ENCODE assay signal across 19 cellular contexts in the genomic region with DNA sequence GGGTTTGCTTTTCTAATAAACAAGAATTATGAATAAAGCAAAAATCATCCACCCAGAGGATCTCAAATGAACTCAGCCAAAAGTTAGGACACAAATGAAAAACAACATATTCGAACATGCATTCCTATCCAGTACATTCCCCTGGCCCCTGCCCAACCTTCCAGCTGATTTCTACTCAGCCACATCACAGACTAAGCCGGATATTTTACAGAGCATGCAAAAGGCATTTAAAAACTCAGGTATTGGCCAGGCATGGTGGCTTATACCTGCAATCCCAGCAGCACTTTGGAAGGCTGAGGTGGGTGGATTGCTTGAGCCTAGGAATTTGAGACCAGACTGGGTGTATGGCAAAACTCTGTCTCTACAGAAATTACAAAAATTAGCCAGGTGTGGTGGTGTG. TPM values are rescaled to one million over a fixed set of nuclear protein-coding genes. Genes with fewer than 3 reads are reported as not detected.
A peak's percentile ranks its signal among the peaks of the same experiment; 100 is the strongest.
DNase-seq lines count a peak whose midpoint lies in the region; ATAC-seq and TF ChIP-seq lines count a peak whose summit lies in the region.
"Had no signal": no experiment of that assay in that cellular context is flagged by ENCODE, and none has a peak within 500 bp of the region (broad histone marks: within the 10 kb centered on the region; RNA-seq: fewer than 3 reads in every experiment).

No MANE protein-coding gene starts in this region.

- H3K4me3 ChIP-seq in heart left ventricle (no peak overlapping the region), fibroblast of mammary gland (ENCODE audit: control insufficient read depth, low read depth, low read length) (no peak overlapping the region), uterus (no peak overlapping the region), GM23338 (no peak overlapping the region)
- H3K4me3 ChIP-seq: gastroesophageal sphincter, left lung had no signal

- H3K36me3 Mint-ChIP-seq in progenitor cell of endocrine pancreas (ENCODE audit: insufficient read depth): peaks cover 32% of the 10 kb centered on the region
- H3K36me3 Mint-ChIP-seq in activated naive CD4-positive, alpha-beta T cell treated with anti-CD3 and anti-CD28 coated beads for 36 hours (ENCODE audit: low read depth): peaks cover 36% of the 10 kb centered on the region
- H3K36me3 Mint-ChIP-seq in GM23338 (ENCODE audit: low read depth): peaks cover 33% of the 10 kb centered on the region

- H3K36me3 ChIP-seq in heart left ventricle (peaks cover 0 to 78% (median 38%) of the 10 kb centered on the region in 9 donors), uterus (no peaks in the 10 kb centered on the region), GM23338 (ENCODE audit: insufficient read depth) (no peaks in the 10 kb centered on the region)

- H2AFZ ChIP-seq in GM23338: no peak overlapping the region

- no peaks in the 10 kb centered on the region for H3K27me3 Mint-ChIP-seq in progenitor cell of endocrine pancreas
- H3K27me3 Mint-ChIP-seq in activated naive CD4-positive, alpha-beta T cell treated with anti-CD3 and anti-CD28 coated beads for 36 hours (ENCODE audit: low read depth): no peaks in the 10 kb centered on the region
- peaks cover 5% of the 10 kb centered on the region for H3K27me3 Mint-ChIP-seq in GM23338 (ENCODE audit: insufficient read depth, low read depth, poor library complexity)

- ATAC-seq in heart left ventricle: peak in 1 of 4 donors; percentile 23
- no peak for ATAC-seq in Right ventricle myocardium inferior
- ATAC-seq in omental fat pad (ENCODE audit: low FRiP score): peak; percentile 62
- no peak for ATAC-seq in GM23338
- ATAC-seq: gastroesophageal sphincter; left lung; stimulated activated naive CD8-positive, alpha-beta T cell treated with anti-CD3 and anti-CD28 coated beads, Interleukin-15, Interleukin-2, amounts not matched to agents 100 U/mL and 50 U/mL, for 24 hours had no signal

- H3F3A ChIP-seq in GM23338 (replicated peaks; ENCODE audit: low read depth): no peaks in the 10 kb centered on the region

- no peak overlapping the region for H3K4me3 Mint-ChIP-seq in progenitor cell of endocrine pancreas (ENCODE audit: low read depth)
- no peak overlapping the region for H3K4me3 Mint-ChIP-seq in activated naive CD4-positive, alpha-beta T cell treated with anti-CD3 and anti-CD28 coated beads for 36 hours
- no peak overlapping the region for H3K4me3 Mint-ChIP-seq in GM23338
- H3K4me3 Mint-ChIP-seq: endodermal cell had no signal

- H3K9me3 Mint-ChIP-seq in progenitor cell of endocrine pancreas (ENCODE audit: low read depth) (no peaks in the 10 kb centered on the region), GM23338 (no peaks in the 10 kb centered on the region)
- H3K9me3 Mint-ChIP-seq in activated naive CD4-positive, alpha-beta T cell treated with anti-CD3 and anti-CD28 coated beads for 36 hours: no peaks in the 10 kb centered on the region
- H3K9me3 Mint-ChIP-seq: endodermal cell had no signal

- DNase-seq in heart left ventricle: peak in 3 of 5 donors; percentile 32 to 66 (median 43)
- no peak for DNase-seq in Right ventricle myocardium inferior (ENCODE audit: missing footprints)
- peak; percentile 73 for DNase-seq in fibroblast of mammary gland (ENCODE audit: low read depth)
- DNase-seq in omental fat pad (ENCODE audit: low spot score): peak; percentile 46
- DNase-seq in uterus: peak; percentile 64 to 69
- no peak for DNase-seq in progenitor cell of endocrine pancreas (ENCODE audit: low spot score, unreplicated experiment)
- DNase-seq in activated naive CD4-positive, alpha-beta T cell treated with anti-CD3 and anti-CD28 coated beads for 36 hours: no peak
- DNase-seq in GM23338 (ENCODE audit: low spot score): no peak
- DNase-seq: activated CD4-positive, alpha-beta T cell treated with anti-CD3 and anti-CD28 coated beads, Interleukin-2, amount 50 U/mL, for 1 hour; activated CD8-positive, alpha-beta memory T cell treated with anti-CD3 and anti-CD28 coated beads, Interleukin-2, amount 50 U/mL, for 48 hours; activated gamma-delta T cell; amniotic stem cell; endodermal cell; NCI-H524 treated with DMSO at 0.1 percent for 48 hours; retina; stimulated activated naive CD8-positive, alpha-beta T cell treated with anti-CD3 and anti-CD28 coated beads, Interleukin-15, Interleukin-2, amounts not matched to agents 100 U/mL and 50 U/mL, for 24 hours had no signal

- H4K20me1 ChIP-seq in GM23338 (replicated peaks; ENCODE audit: insufficient read depth): no peaks in the 10 kb centered on the region

- H3K9me2 ChIP-seq in GM23338 (ENCODE audit: insufficient read depth): no peaks in the 10 kb centered on the region; the same call in 1 of the 2 replicates

- WGBS in heart left ventricle, 4 donors: 41 to 55% (median 45%) methylated on average over 2 of the region's 2 CpGs

- no peaks in the 10 kb centered on the region for H3K79me2 ChIP-seq in GM23338 (replicated peaks; ENCODE audit: insufficient read depth)

- CTCF ChIA-PET in activated naive CD4-positive, alpha-beta T cell treated with anti-CD3 and anti-CD28 coated beads for 36 hours (lab: Charles Lee): no interaction called here

- no peak overlapping the region for H3K4me2 ChIP-seq in GM23338

- H3K4me1 ChIP-seq in heart left ventricle (peaks cover 0 to 17% (median 7%) of the 10 kb centered on the region in 12 donors), uterus (peaks cover 0 to 4% of the 10 kb centered on the region in 2 donors), GM23338 (ENCODE audit: insufficient read depth) (no peaks in the 10 kb centered on the region)

- H3K27ac ChIP-seq in heart left ventricle: peak overlapping the region in 1 of 12 donors; percentile 31
- H3K27ac ChIP-seq in uterus: peak overlapping the region; percentile 29 to 52
- H3K27ac ChIP-seq in GM23338 (ENCODE audit: low read depth): no peak overlapping the region
- H3K27ac ChIP-seq: C4-2B, left lung had no signal

- H3K4me1 Mint-ChIP-seq in progenitor cell of endocrine pancreas (ENCODE audit: low read depth): peaks cover 8% of the 10 kb centered on the region
- H3K4me1 Mint-ChIP-seq in activated naive CD4-positive, alpha-beta T cell treated with anti-CD3 and anti-CD28 coated beads for 36 hours (ENCODE audit: low read depth): no peaks in the 10 kb centered on the region
- H3K4me1 Mint-ChIP-seq in GM23338: peaks cover 13% of the 10 kb centered on the region
- H3K4me1 Mint-ChIP-seq: endodermal cell had no signal

- H3K9me3 ChIP-seq in heart left ventricle: no peaks in the 10 kb centered on the region
- H3K9me3 ChIP-seq in uterus: no peaks in the 10 kb centered on the region
- H3K9me3 ChIP-seq: gastroesophageal sphincter, left lung had no signal

- intact Hi-C loops in heart left ventricle (cut with DNase I) (no loop called here), Right ventricle myocardium inferior (cut with DNase I) (no loop called here), uterus (cut with DNase I; ENCODE audit: low total_unique reads) (no loop called here)
- intact Hi-C loops in activated naive CD4-positive, alpha-beta T cell treated with anti-CD3 and anti-CD28 coated beads for 36 hours (cut with micrococcal nuclease): no loop called here

- no peak overlapping the region for H3K27ac Mint-ChIP-seq in progenitor cell of endocrine pancreas
- no peak overlapping the region for H3K27ac Mint-ChIP-seq in activated naive CD4-positive, alpha-beta T cell treated with anti-CD3 and anti-CD28 coated beads for 36 hours
- no peak overlapping the region for H3K27ac Mint-ChIP-seq in GM23338

- H3K27me3 ChIP-seq in heart left ventricle (no peaks in the 10 kb centered on the region), uterus (no peaks in the 10 kb centered on the region), GM23338 (ENCODE audit: insufficient read depth) (no peaks in the 10 kb centered on the region)
- H3K27me3 ChIP-seq: gastroesophageal sphincter, left lung had no signal

- TF ChIP-seq CTCF in heart left ventricle (IDR thresholded peaks at IDR 0.05) (no peak), fibroblast of mammary gland (conservative IDR thresholded peaks at IDR 0.05; ENCODE audit: control insufficient read depth, insufficient read depth, low read depth, low read length) (no peak), omental fat pad (IDR thresholded peaks at IDR 0.05) (no peak), uterus (IDR thresholded peaks at IDR 0.05) (no peak), progenitor cell of endocrine pancreas (IDR thresholded peaks at IDR 0.05; ENCODE audit: unreplicated experiment) (no peak), GM23338 (conservative IDR thresholded peaks at IDR 0.05; ENCODE audit: low read depth in 2 of 2) (no peak)

- TF ChIP-seq POLR2A in heart left ventricle (IDR thresholded peaks at IDR 0.05) (no peak), uterus (IDR thresholded peaks at IDR 0.05) (no peak)

TF ChIP-seq in GM23338, 12 proteins besides CTCF, POLR2A, EP300 and RAD21:
- TF ChIP-seq ZNF331 (CRISPR knock-in tag; IDR thresholded peaks at IDR 0.05; ENCODE audit: low read depth) (no peak), EZH2 (IDR thresholded peaks at IDR 0.05; ENCODE audit: low read depth, unreplicated experiment) (no peak)

RNA-seq across cellular contexts. Expression of a gene that starts 54.6 kb away (rescaled TPM):
- total RNA-seq in heart left ventricle: 10 to 100 TPM; 17.1 to 40.2 (median 28.5) TPM
- polyA plus RNA-seq in heart left ventricle: 1 to 10 TPM; 2.0 to 9.6 TPM
- 23.6 TPM for total RNA-seq in Right ventricle myocardium inferior
- total RNA-seq in omental fat pad: 100 to 1,000 TPM in 1 of 4 donors, 10 to 100 TPM in 3; 65.4 to 158 (median 82.5) TPM
- 10 to 100 TPM; 21.2 to 64.0 (median 44.3) TPM for total RNA-seq in uterus
- 30.4 and 33.6 TPM in 2 replicates for total RNA-seq in progenitor cell of endocrine pancreas
- total RNA-seq in activated naive CD4-positive, alpha-beta T cell treated with anti-CD3 and anti-CD28 coated beads for 36 hours: 10 to 100 TPM in 1 of 2 experiments, 1 to 10 TPM in 1; 8.7 to 10.3 TPM
- 27.0 and 28.5 TPM in 2 replicates for total RNA-seq in GM23338 (2014; rRNA removed; shearing (Covaris generic))
- polyA plus RNA-seq in GM23338 (2016; fragmentation: Nextera tagmentation; extraction: Ambion mirVana): 1.9 and 2.8 TPM in 2 replicates

Comparison
In these comparisons a context has a peak if more than half of its experiments do, and no peak if none do; other contexts are left out.
1. DNase-seq: peak in heart left ventricle (3 of 5), fibroblast of mammary gland (single experiment), omental fat pad (single experiment) and uterus (2 of 2); none in Right ventricle myocardium inferior (single experiment), progenitor cell of endocrine pancreas (single experiment), activated naive CD4-positive, alpha-beta T cell treated with anti-CD3 and anti-CD28 coated beads for 36 hours (single experiment) and GM23338 (single experiment).